In the genomic region with DNA sequence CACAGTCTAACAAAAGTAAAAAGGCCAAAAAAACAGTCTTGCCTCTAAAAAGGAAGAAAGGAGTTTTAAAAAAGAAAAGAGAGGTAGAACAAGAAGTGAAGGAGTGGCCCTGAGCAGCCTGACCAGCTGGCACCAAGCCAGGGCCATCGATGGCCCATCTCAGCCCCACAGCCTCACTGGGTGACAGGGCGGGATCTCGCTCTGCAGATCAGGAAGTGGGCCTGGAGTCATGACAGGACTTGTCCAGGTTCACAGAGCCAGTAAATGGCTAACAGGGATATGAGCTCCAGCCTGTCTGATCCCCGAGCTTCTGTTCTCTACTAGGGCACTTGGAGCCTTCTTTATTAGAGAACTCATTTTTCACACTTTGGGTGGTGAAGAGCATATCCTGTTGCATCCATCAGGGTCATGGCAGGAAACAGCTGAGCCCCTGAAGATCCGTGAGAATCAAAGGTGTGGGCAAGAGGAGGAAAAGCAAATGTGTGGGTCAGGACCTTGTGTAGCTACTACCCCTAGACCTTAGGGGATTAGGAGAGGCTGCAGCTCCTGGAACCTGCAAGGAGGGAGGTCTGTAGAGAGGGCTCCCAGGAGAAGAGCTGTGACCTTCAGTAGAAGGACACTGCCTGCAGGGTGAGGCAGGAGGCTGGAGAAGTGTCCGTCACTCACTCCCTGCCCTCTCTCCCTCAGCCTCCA, we compare ENCODE assay signal across 16 cellular contexts.
DNase-seq lines count a peak whose midpoint lies in the region; ATAC-seq, FAIRE-seq and TF ChIP-seq lines count a peak whose summit lies in the region.
"Had no signal": no experiment of that assay in that cellular context is flagged by ENCODE, and none has a peak within 500 bp of the region (broad histone marks: within the 10 kb centered on the region; RNA-seq: fewer than 3 reads in every experiment).

No MANE protein-coding gene starts in this region.

- H3K27ac ChIP-seq in HUES6 (ENCODE audit: low read depth, low read length) (no peak overlapping the region), keratinocyte (ENCODE audit: control insufficient read depth, insufficient read depth, low read length) (no peak overlapping the region)

- dilution Hi-C loops in keratinocyte (cut with MboI; ENCODE audit: extremely low pct_ligation_motif_present, low sequenced_read_pairs) = no loop called here

- peak; percentile 86 for FAIRE-seq in keratinocyte (lab: Jason Lieb, UNC)
- no peak for FAIRE-seq in D721Med (lab: Jason Lieb, UNC)
- no peak for FAIRE-seq in GM12892 (lab: Jason Lieb, UNC)
- FAIRE-seq: endothelial cell of umbilical vein had no signal

- H3K9me3 ChIP-seq in BE2C (no peaks in the 10 kb centered on the region), HUES6 (ENCODE audit: control insufficient read depth, insufficient read depth, low read depth, low read length) (no peaks in the 10 kb centered on the region), keratinocyte (ENCODE audit: control insufficient read depth, low read depth, low read length) (no peaks in the 10 kb centered on the region), HAP-1 (no peaks in the 10 kb centered on the region)

- TF ChIP-seq CTCF in BE2C (IDR thresholded peaks at IDR 0.05; ENCODE audit: low read depth, low read length) (no peak), keratinocyte (optimal IDR thresholded peaks at IDR 0.05 in 1 of 3, IDR thresholded peaks at IDR 0.05 in 1 of 3, conservative IDR thresholded peaks at IDR 0.05 in 1 of 3; ENCODE audit: extremely low read depth in 1 of 3, insufficient read depth in 2 of 3, low read length in 3 of 3) (no peak), D721Med (IDR thresholded peaks at IDR 0.05; ENCODE audit: insufficient read depth, missing control alignments) (no peak)

- H3K4me1 ChIP-seq in BE2C (peaks cover 12% of the 10 kb centered on the region), HUES6 (ENCODE audit: control insufficient read depth, insufficient read depth, low read length) (peaks cover 8% of the 10 kb centered on the region; the same call in 1 of the 2 replicates), keratinocyte (ENCODE audit: control insufficient read depth, extremely low read depth, insufficient read depth, low read length) (peaks cover 13% of the 10 kb centered on the region), HAP-1 (no peaks in the 10 kb centered on the region)

- H3K27ac Mint-ChIP-seq in immature natural killer cell = no peak overlapping the region

- in situ Hi-C loops in HAP-1 (cut with MboI; ENCODE audit: low sequenced_read_pairs) = no loop called here

- no peaks in the 10 kb centered on the region for H3K27me3 ChIP-seq in BE2C
- no peaks in the 10 kb centered on the region for H3K27me3 ChIP-seq in HUES6 (ENCODE audit: control insufficient read depth, insufficient read depth, low read length)
- no peaks in the 10 kb centered on the region for H3K27me3 ChIP-seq in keratinocyte (ENCODE audit: control insufficient read depth, extremely low read depth, insufficient read depth, low read length)
- H3K27me3 ChIP-seq in HAP-1 (ENCODE audit: low read depth) = peaks cover 7% of the 10 kb centered on the region

- ATAC-seq in SK-N-SH treated with all-trans-retinoic acid at 6 μM for 48 hours = peak; percentile 51
- ATAC-seq: activated CD4-positive, CD25-positive, alpha-beta regulatory T cell treated with anti-CD3 and anti-CD28 coated beads, Interleukin-2, amount 50 U/mL, for 24 hours had no signal

- peaks cover 9% of the 10 kb centered on the region in 2 donors for H3K4me1 Mint-ChIP-seq in immature natural killer cell

- no peaks in the 10 kb centered on the region for H4K20me1 ChIP-seq in keratinocyte (ENCODE audit: control insufficient read depth, extremely low read depth, insufficient read depth, low read length)

- H3K27me3 Mint-ChIP-seq in immature natural killer cell (ENCODE audit: low read depth in 3 of 3) = peaks cover 0 to 2% (median 0%) of the 10 kb centered on the region in 3 donors

- H3K9me1 ChIP-seq in keratinocyte (ENCODE audit: control insufficient read depth, extremely low read depth, insufficient read depth, low read length) = no peaks in the 10 kb centered on the region

- H3K9me3 Mint-ChIP-seq in immature natural killer cell = no peaks in the 10 kb centered on the region

- H3K36me3 Mint-ChIP-seq in immature natural killer cell = no peaks in the 10 kb centered on the region

- H3K9ac ChIP-seq in HUES6 (ENCODE audit: low read length) (peak overlapping the region; percentile 17), keratinocyte (ENCODE audit: control insufficient read depth, extremely low read depth, insufficient read depth, low read length) (no peak overlapping the region)

- no peaks in the 10 kb centered on the region for H3K79me2 ChIP-seq in keratinocyte (ENCODE audit: control insufficient read depth, insufficient read depth, low read length)

- H3K4me3 Mint-ChIP-seq in immature natural killer cell = peak overlapping the region in 1 of 5 donors; percentile 21

- H2AFZ ChIP-seq in keratinocyte (ENCODE audit: control insufficient read depth, low read length) = peak overlapping the region; percentile 24

- H3K4me2 ChIP-seq in keratinocyte (ENCODE audit: control insufficient read depth, extremely low read depth, insufficient read depth, low read depth, low read length) = peak overlapping the region; percentile 44

- TF ChIP-seq POLR2A in GM12892 (IDR thresholded peaks at IDR 0.05; ENCODE audit: low read depth, low read length) = no peak

- no peak overlapping the region for H3K4me3 ChIP-seq in BE2C (ENCODE audit: low read depth, low read length)
- H3K4me3 ChIP-seq in HUES6 (ENCODE audit: low read depth, low read length) = no peak overlapping the region
- H3K4me3 ChIP-seq in keratinocyte (ENCODE audit: control insufficient read depth in 2 of 3, extremely low read depth in 1 of 3, insufficient read depth in 2 of 3, low read depth in 1 of 3, low read length in 3 of 3) = peak overlapping the region in 2 of 3 experiments; percentile 8 to 23
- H3K4me3 ChIP-seq in HAP-1 = no peak overlapping the region
- H3K4me3 ChIP-seq: lung had no signal

- H3K36me3 ChIP-seq in BE2C (no peaks in the 10 kb centered on the region), HUES6 (ENCODE audit: control insufficient read depth, insufficient read depth, low read length) (no peaks in the 10 kb centered on the region), keratinocyte (ENCODE audit: control insufficient read depth in 2 of 2, extremely low read depth in 1 of 2, insufficient read depth in 2 of 2, low read length in 2 of 2) (no peaks in the 10 kb centered on the region), HAP-1 (replicated peaks) (no peaks in the 10 kb centered on the region)

- peak; percentile 71 for DNase-seq in BE2C
- no peak for DNase-seq in keratinocyte (ENCODE audit: low read depth, low spot score)
- no peak for DNase-seq in HAP-1 (ENCODE audit: low spot score in 2 of 2)
- DNase-seq in D721Med (ENCODE audit: insufficient read length, low spot score) = no peak
- no peak for DNase-seq in immature natural killer cell
- DNase-seq in GM12892 (ENCODE audit: insufficient read length) = no peak
- DNase-seq: activated effector memory CD4-positive, alpha-beta T cell treated with anti-CD3 and anti-CD28 coated beads, Interleukin-2, amount 50 U/mL, for 16 hours; amniotic stem cell; NCI-H1930; NCI-H774; T-helper 2 cell had no signal

TF ChIP-seq in SK-N-SH treated with all-trans-retinoic acid at 6 μM for 48 hours, 23 proteins besides CTCF, POLR2A, EP300 and RAD21:
- TF ChIP-seq PPARA (CRISPR knock-in tag; IDR thresholded peaks at IDR 0.05; ENCODE audit: borderline replicate concordance) = no peak
- no peak for TF ChIP-seq ZNF8 (CRISPR knock-in tag; IDR thresholded peaks at IDR 0.05)
- TF ChIP-seq ZFP30 (CRISPR knock-in tag; IDR thresholded peaks at IDR 0.05) = no peak
- TF ChIP-seq, protein P1, sequence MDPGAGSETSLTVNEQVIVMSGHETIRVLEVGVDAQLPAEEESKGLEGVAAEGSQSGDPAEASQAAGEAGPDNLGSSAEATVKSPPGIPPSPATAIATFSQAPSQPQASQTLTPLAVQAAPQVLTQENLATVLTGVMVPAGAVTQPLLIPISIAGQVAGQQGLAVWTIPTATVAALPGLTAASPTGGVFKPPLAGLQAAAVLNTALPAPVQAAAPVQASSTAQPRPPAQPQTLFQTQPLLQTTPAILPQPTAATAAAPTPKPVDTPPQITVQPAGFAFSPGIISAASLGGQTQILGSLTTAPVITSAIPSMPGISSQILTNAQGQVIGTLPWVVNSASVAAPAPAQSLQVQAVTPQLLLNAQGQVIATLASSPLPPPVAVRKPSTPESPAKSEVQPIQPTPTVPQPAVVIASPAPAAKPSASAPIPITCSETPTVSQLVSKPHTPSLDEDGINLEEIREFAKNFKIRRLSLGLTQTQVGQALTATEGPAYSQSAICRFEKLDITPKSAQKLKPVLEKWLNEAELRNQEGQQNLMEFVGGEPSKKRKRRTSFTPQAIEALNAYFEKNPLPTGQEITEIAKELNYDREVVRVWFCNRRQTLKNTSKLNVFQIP (CRISPR knock-in tag; IDR thresholded peaks at IDR 0.05; ENCODE audit: borderline replicate concordance, low read depth) = no peak
- no peak for TF ChIP-seq CSDC2 (CRISPR knock-in tag; IDR thresholded peaks at IDR 0.05)
- no peak for TF ChIP-seq SNAI2 (CRISPR knock-in tag; IDR thresholded peaks at IDR 0.05)
- TF ChIP-seq, protein P2, sequence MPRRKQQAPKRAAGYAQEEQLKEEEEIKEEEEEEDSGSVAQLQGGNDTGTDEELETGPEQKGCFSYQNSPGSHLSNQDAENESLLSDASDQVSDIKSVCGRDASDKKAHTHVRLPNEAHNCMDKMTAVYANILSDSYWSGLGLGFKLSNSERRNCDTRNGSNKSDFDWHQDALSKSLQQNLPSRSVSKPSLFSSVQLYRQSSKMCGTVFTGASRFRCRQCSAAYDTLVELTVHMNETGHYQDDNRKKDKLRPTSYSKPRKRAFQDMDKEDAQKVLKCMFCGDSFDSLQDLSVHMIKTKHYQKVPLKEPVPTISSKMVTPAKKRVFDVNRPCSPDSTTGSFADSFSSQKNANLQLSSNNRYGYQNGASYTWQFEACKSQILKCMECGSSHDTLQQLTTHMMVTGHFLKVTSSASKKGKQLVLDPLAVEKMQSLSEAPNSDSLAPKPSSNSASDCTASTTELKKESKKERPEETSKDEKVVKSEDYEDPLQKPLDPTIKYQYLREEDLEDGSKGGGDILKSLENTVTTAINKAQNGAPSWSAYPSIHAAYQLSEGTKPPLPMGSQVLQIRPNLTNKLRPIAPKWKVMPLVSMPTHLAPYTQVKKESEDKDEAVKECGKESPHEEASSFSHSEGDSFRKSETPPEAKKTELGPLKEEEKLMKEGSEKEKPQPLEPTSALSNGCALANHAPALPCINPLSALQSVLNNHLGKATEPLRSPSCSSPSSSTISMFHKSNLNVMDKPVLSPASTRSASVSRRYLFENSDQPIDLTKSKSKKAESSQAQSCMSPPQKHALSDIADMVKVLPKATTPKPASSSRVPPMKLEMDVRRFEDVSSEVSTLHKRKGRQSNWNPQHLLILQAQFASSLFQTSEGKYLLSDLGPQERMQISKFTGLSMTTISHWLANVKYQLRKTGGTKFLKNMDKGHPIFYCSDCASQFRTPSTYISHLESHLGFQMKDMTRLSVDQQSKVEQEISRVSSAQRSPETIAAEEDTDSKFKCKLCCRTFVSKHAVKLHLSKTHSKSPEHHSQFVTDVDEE (CRISPR knock-in tag; IDR thresholded peaks at IDR 0.05) = 0 out of 2 replicates have a peak, but pooled peaks have one; percentile 28
- TF ChIP-seq ZC3H10 (CRISPR knock-in tag; IDR thresholded peaks at IDR 0.05) = no peak

Comparison
In these comparisons a context has a peak if more than half of its experiments do, and no peak if none do; other contexts are left out.
1. H3K4me3 ChIP-seq: peak in keratinocyte (2 of 3); none in BE2C (single experiment), HUES6 (single experiment) and HAP-1 (single experiment).